1 cellular context compared by ENCODE assay signal in the genomic region with DNA sequence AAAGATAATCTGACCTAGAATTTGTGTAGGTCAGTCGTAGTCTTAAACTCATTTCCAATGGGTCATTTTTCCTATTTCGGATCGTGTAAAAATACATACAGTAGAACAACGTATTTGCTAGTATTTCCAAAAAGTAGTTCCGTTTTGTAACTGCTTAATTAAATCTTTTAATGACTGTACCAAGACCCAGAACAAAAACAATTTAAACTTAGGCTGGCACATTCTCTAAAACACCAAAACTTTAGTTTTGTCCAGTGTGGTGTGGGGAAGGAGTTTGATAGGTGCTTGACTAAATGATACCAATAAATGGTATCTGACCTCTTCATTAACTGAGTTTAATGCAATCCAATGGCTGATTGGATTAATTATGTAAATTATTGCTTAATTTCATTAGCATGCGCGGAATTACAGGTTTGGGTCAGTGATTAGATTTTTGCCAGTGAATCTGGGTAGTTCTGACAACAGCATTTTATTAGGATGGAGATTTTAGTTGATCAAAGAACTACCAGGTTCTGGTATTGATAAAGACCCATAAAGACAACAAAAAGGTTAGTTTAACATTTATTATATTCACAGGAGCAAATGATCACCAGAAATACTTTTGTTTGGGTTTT.
TF ChIP-seq lines count a peak whose summit lies in the region.

No MANE protein-coding gene starts in this region.

TF ChIP-seq in SK-N-SH, 30 proteins besides CTCF, POLR2A, EP300 and RAD21 (continued from another document):
- TF ChIP-seq, protein P1, sequence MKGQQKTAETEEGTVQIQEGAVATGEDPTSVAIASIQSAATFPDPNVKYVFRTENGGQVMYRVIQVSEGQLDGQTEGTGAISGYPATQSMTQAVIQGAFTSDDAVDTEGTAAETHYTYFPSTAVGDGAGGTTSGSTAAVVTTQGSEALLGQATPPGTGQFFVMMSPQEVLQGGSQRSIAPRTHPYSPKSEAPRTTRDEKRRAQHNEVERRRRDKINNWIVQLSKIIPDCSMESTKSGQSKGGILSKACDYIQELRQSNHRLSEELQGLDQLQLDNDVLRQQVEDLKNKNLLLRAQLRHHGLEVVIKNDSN (IDR thresholded peaks at IDR 0.05; ENCODE audit: borderline replicate concordance, low read depth), result no peak
- TF ChIP-seq SMC3 (IDR thresholded peaks at IDR 0.05; ENCODE audit: low read depth, low read length) (no peak), RCOR1 (IDR thresholded peaks at IDR 0.05; ENCODE audit: low read length) (no peak), MXI1 (IDR thresholded peaks at IDR 0.05; ENCODE audit: low read depth, low read length) (no peak), YY1 (IDR thresholded peaks at IDR 0.05; ENCODE audit: low read depth) (no peak), TEAD4 (IDR thresholded peaks at IDR 0.05; ENCODE audit: borderline replicate concordance, insufficient read depth) (no peak), FOXJ3 (CRISPR knock-in tag; IDR thresholded peaks at IDR 0.05) (no peak)
- TF ChIP-seq, protein P2, sequence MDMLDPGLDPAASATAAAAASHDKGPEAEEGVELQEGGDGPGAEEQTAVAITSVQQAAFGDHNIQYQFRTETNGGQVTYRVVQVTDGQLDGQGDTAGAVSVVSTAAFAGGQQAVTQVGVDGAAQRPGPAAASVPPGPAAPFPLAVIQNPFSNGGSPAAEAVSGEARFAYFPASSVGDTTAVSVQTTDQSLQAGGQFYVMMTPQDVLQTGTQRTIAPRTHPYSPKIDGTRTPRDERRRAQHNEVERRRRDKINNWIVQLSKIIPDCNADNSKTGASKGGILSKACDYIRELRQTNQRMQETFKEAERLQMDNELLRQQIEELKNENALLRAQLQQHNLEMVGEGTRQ (IDR thresholded peaks at IDR 0.05; ENCODE audit: borderline replicate concordance, low read depth, low read length), result no peak
- TF ChIP-seq, protein P3, sequence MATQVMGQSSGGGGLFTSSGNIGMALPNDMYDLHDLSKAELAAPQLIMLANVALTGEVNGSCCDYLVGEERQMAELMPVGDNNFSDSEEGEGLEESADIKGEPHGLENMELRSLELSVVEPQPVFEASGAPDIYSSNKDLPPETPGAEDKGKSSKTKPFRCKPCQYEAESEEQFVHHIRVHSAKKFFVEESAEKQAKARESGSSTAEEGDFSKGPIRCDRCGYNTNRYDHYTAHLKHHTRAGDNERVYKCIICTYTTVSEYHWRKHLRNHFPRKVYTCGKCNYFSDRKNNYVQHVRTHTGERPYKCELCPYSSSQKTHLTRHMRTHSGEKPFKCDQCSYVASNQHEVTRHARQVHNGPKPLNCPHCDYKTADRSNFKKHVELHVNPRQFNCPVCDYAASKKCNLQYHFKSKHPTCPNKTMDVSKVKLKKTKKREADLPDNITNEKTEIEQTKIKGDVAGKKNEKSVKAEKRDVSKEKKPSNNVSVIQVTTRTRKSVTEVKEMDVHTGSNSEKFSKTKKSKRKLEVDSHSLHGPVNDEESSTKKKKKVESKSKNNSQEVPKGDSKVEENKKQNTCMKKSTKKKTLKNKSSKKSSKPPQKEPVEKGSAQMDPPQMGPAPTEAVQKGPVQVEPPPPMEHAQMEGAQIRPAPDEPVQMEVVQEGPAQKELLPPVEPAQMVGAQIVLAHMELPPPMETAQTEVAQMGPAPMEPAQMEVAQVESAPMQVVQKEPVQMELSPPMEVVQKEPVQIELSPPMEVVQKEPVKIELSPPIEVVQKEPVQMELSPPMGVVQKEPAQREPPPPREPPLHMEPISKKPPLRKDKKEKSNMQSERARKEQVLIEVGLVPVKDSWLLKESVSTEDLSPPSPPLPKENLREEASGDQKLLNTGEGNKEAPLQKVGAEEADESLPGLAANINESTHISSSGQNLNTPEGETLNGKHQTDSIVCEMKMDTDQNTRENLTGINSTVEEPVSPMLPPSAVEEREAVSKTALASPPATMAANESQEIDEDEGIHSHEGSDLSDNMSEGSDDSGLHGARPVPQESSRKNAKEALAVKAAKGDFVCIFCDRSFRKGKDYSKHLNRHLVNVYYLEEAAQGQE (IDR thresholded peaks at IDR 0.05; ENCODE audit: low read depth, low read length), result no peak
- TF ChIP-seq, protein P4, sequence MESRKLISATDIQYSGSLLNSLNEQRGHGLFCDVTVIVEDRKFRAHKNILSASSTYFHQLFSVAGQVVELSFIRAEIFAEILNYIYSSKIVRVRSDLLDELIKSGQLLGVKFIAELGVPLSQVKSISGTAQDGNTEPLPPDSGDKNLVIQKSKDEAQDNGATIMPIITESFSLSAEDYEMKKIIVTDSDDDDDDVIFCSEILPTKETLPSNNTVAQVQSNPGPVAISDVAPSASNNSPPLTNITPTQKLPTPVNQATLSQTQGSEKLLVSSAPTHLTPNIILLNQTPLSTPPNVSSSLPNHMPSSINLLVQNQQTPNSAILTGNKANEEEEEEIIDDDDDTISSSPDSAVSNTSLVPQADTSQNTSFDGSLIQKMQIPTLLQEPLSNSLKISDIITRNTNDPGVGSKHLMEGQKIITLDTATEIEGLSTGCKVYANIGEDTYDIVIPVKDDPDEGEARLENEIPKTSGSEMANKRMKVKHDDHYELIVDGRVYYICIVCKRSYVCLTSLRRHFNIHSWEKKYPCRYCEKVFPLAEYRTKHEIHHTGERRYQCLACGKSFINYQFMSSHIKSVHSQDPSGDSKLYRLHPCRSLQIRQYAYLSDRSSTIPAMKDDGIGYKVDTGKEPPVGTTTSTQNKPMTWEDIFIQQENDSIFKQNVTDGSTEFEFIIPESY (IDR thresholded peaks at IDR 0.05; ENCODE audit: borderline replicate concordance, low read depth), result no peak
TF ChIP-seq in SK-N-SH: peak in this region for 0.
